ENCODE assay signal across 8 cellular contexts in the genomic region with DNA sequence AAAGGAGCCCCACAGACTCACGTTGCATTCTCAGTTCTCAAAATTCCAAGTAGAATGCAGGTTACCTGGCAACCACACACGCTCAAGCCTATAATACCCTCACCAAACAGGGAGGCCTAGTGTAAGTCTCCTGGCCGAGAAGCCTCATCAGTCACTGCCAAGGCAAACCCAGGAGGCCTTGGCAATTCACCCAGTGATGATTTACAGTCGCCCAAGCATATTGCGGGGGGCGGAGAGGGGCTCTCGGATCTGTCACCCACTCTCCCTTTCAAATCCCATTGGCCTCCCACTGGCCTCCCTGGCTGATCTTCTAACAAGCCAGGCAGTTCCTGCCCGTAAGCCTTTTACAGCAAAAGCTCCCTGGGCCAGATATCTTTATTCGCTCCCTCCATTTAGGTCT. TPM values are rescaled to one million over a fixed set of nuclear protein-coding genes. Genes with fewer than 3 reads are reported as not detected.
DNase-seq lines count a peak whose midpoint lies in the region; ATAC-seq and TF ChIP-seq lines count a peak whose summit lies in the region.

No MANE protein-coding gene starts in this region.

- no peaks in the 10 kb centered on the region for H3K27me3 Mint-ChIP-seq in progenitor cell of endocrine pancreas

- TF ChIP-seq CTCF in RWPE2 (IDR thresholded peaks at IDR 0.05; ENCODE audit: poor library complexity, severe bottlenecking) (no peak), fibroblast of mammary gland (conservative IDR thresholded peaks at IDR 0.05; ENCODE audit: control insufficient read depth, insufficient read depth, low read depth, low read length) (no peak), progenitor cell of endocrine pancreas (IDR thresholded peaks at IDR 0.05; ENCODE audit: unreplicated experiment) (no peak)

- H3K9me3 ChIP-seq in HAP-1 (no peaks in the 10 kb centered on the region), RWPE2 (ENCODE audit: severe bottlenecking) (no peaks in the 10 kb centered on the region)

- H3K36me3 ChIP-seq in HAP-1 (replicated peaks) (peaks cover 15% of the 10 kb centered on the region), RWPE2 (ENCODE audit: low read depth) (peaks cover 28% of the 10 kb centered on the region)

- H3K9me3 Mint-ChIP-seq in progenitor cell of endocrine pancreas (ENCODE audit: low read depth) = no peaks in the 10 kb centered on the region

- DNase-seq in HAP-1 (ENCODE audit: low spot score in 2 of 2) = peak; percentile 23 to 33
- DNase-seq in RWPE2 (ENCODE audit: low spot score) = no peak
- peak; percentile 34 for DNase-seq in fibroblast of mammary gland (ENCODE audit: low read depth)
- DNase-seq in progenitor cell of endocrine pancreas (ENCODE audit: low spot score, unreplicated experiment) = no peak
- no peak for DNase-seq in T1000 (lab: John Stamatoyannopoulos, UW)
- no peak for DNase-seq in NCI-H524 (lab: John Stamatoyannopoulos, UW)
- no peak for DNase-seq in activated effector memory CD4-positive, alpha-beta T cell treated with anti-CD3 and anti-CD28 coated beads, Interleukin-2, amount 50 U/mL, for 16 hours

- peak overlapping the region; percentile 51 for H3K27ac ChIP-seq in RWPE2 (ENCODE audit: poor library complexity, severe bottlenecking)

- H3K27me3 ChIP-seq in HAP-1 (ENCODE audit: low read depth) (no peaks in the 10 kb centered on the region), RWPE2 (ENCODE audit: insufficient read depth, poor library complexity, severe bottlenecking) (no peaks in the 10 kb centered on the region)

- peak overlapping the region; percentile 100 for H3K4me3 Mint-ChIP-seq in progenitor cell of endocrine pancreas (ENCODE audit: low read depth)

- peak overlapping the region; percentile 100 for H3K27ac Mint-ChIP-seq in progenitor cell of endocrine pancreas

- ATAC-seq in RWPE2 (ENCODE audit: low read depth) (no peak), GM18519 (IDR thresholded peaks at IDR 0.05; ENCODE audit: low FRiP score, unreplicated experiment) (no peak)

- in situ Hi-C loops in HAP-1 (cut with MboI; ENCODE audit: low sequenced_read_pairs) = no loop called here

- H3K4me1 Mint-ChIP-seq in progenitor cell of endocrine pancreas (ENCODE audit: low read depth) = peaks cover 33% of the 10 kb centered on the region

- H3K4me1 ChIP-seq in HAP-1 = peaks cover 12% of the 10 kb centered on the region
- H3K4me1 ChIP-seq in RWPE2 (ENCODE audit: insufficient read depth, poor library complexity, severe bottlenecking) = no peaks in the 10 kb centered on the region

- H3K4me3 ChIP-seq in HAP-1 (peak overlapping the region; percentile 94), RWPE2 (ENCODE audit: severe bottlenecking) (peak overlapping the region; percentile 78), fibroblast of mammary gland (ENCODE audit: control insufficient read depth, low read depth, low read length) (peak overlapping the region; percentile 92)

- peaks cover 13% of the 10 kb centered on the region for H3K36me3 Mint-ChIP-seq in progenitor cell of endocrine pancreas (ENCODE audit: insufficient read depth)

RNA-seq across cellular contexts. Expression of a gene that starts 1.1 kb away (rescaled TPM):
- 208 and 228 TPM in 2 replicates for total RNA-seq in progenitor cell of endocrine pancreas

RNA-seq across cellular contexts. Expression of a gene that starts 32.1 kb away (rescaled TPM):
- total RNA-seq in progenitor cell of endocrine pancreas = 60.6 and 61.6 TPM in 2 replicates

RNA-seq across cellular contexts. Expression of a gene that starts 38.1 kb away (rescaled TPM):
- total RNA-seq in progenitor cell of endocrine pancreas = 44.0 and 51.9 TPM in 2 replicates

RNA-seq across cellular contexts. Expression of a gene that starts 46.6 kb away (rescaled TPM):
- not detected in 2 replicates for total RNA-seq in progenitor cell of endocrine pancreas

Comparison
In these comparisons a context has a peak if more than half of its experiments do, and no peak if none do; other contexts are left out.
1. DNase-seq: peak in HAP-1 (2 of 2) and fibroblast of mammary gland (single experiment); none in RWPE2 (single experiment), progenitor cell of endocrine pancreas (single experiment), T1000 (single experiment), NCI-H524 (0 of 2) and activated effector memory CD4-positive, alpha-beta T cell treated with anti-CD3 and anti-CD28 coated beads, Interleukin-2, amount 50 U/mL, for 16 hours (single experiment).
2. Peak in every context shown above with its lines, with median percentiles within 50 percentile points of each other: H3K4me3 ChIP-seq.